In genomic region chr7:151233111-151233701, GRCh38 we compare ENCODE assay signal across 8 cellular contexts. TPM values are rescaled to one million over a fixed set of nuclear protein-coding genes. Genes with fewer than 3 reads are reported as not detected.
DNase-seq lines count a peak whose midpoint lies in the region; ATAC-seq and TF ChIP-seq lines count a peak whose summit lies in the region.

No MANE protein-coding gene starts in this region.

- H3K9me3 ChIP-seq in HAP-1, result no peaks in the 10 kb centered on the region

- H3K4me3 ChIP-seq in HAP-1 (peak overlapping the region; percentile 89), epithelial cell of esophagus (ENCODE audit: low read length) (peak overlapping the region; percentile 94)

- H3K4me1 ChIP-seq in HAP-1, result peaks cover 16% of the 10 kb centered on the region

- DNase-seq in ELR (ENCODE audit: low read depth) (peak; percentile 91), HAP-1 (ENCODE audit: low spot score in 2 of 2) (peak in 1 of 2 experiments; percentile 44), NCI-H460 (ENCODE audit: extremely low read depth, low read depth) (peak; percentile 63), epithelial cell of esophagus (ENCODE audit: low read depth) (peak; percentile 87)
- peak; percentile 40 for DNase-seq in activated CD8-positive, alpha-beta memory T cell treated with anti-CD3 and anti-CD28 coated beads, Interleukin-2, amount 50 U/mL, for 1 hour (ENCODE audit: extremely low read depth)
- DNase-seq in natural killer cell treated with Interleukin-12 subunit alpha and Interleukin-12 subunit beta and Interleukin-15 and Interleukin-18, amount 100 ng/mL, for 72 hours (ENCODE audit: low spot score), result peak; percentile 76
- DNase-seq in stimulated activated naive CD8-positive, alpha-beta T cell treated with anti-CD3 and anti-CD28 coated beads, Interleukin-15, amount 100 ng/mL, for 72 hours, result peak; percentile 65 to 79

- H3K27me3 Mint-ChIP-seq in natural killer cell treated with Interleukin-12 subunit alpha and Interleukin-12 subunit beta and Interleukin-15 and Interleukin-18, amount 100 ng/mL, for 72 hours, result no peaks in the 10 kb centered on the region
- H3K27me3 Mint-ChIP-seq in stimulated activated naive CD8-positive, alpha-beta T cell treated with anti-CD3 and anti-CD28 coated beads, Interleukin-15, amount 100 ng/mL, for 72 hours, result no peaks in the 10 kb centered on the region

- peak overlapping the region; percentile 95 to 99 for H3K27ac Mint-ChIP-seq in natural killer cell treated with Interleukin-12 subunit alpha and Interleukin-12 subunit beta and Interleukin-15 and Interleukin-18, amount 100 ng/mL, for 72 hours
- peak overlapping the region; percentile 99 to 100 for H3K27ac Mint-ChIP-seq in stimulated activated naive CD8-positive, alpha-beta T cell treated with anti-CD3 and anti-CD28 coated beads, Interleukin-15, amount 100 ng/mL, for 72 hours

- peaks cover 32 to 34% of the 10 kb centered on the region in 2 donors for H3K4me1 Mint-ChIP-seq in natural killer cell treated with Interleukin-12 subunit alpha and Interleukin-12 subunit beta and Interleukin-15 and Interleukin-18, amount 100 ng/mL, for 72 hours (ENCODE audit: low read depth in 2 of 2)
- peaks cover 40% of the 10 kb centered on the region for H3K4me1 Mint-ChIP-seq in stimulated activated naive CD8-positive, alpha-beta T cell treated with anti-CD3 and anti-CD28 coated beads, Interleukin-15, amount 100 ng/mL, for 72 hours

- peaks cover 8% of the 10 kb centered on the region for H3K36me3 Mint-ChIP-seq in natural killer cell treated with Interleukin-12 subunit alpha and Interleukin-12 subunit beta and Interleukin-15 and Interleukin-18, amount 100 ng/mL, for 72 hours

- ATAC-seq in natural killer cell treated with Interleukin-12 subunit alpha and Interleukin-12 subunit beta and Interleukin-15 and Interleukin-18, amount 100 ng/mL, for 72 hours, result peak; percentile 79 to 83
- peak; percentile 84 for ATAC-seq in stimulated activated naive CD8-positive, alpha-beta T cell treated with anti-CD3 and anti-CD28 coated beads, Interleukin-15, amount 100 ng/mL, for 72 hours
- ATAC-seq in HG03097 (IDR thresholded peaks at IDR 0.05; ENCODE audit: low FRiP score, unreplicated experiment), result no peak

- H3K4me3 Mint-ChIP-seq in natural killer cell treated with Interleukin-12 subunit alpha and Interleukin-12 subunit beta and Interleukin-15 and Interleukin-18, amount 100 ng/mL, for 72 hours, result peak overlapping the region; percentile 98
- H3K4me3 Mint-ChIP-seq in stimulated activated naive CD8-positive, alpha-beta T cell treated with anti-CD3 and anti-CD28 coated beads, Interleukin-15, amount 100 ng/mL, for 72 hours, result peak overlapping the region; percentile 99 to 100

- in situ Hi-C loops in HAP-1 (cut with MboI; ENCODE audit: low sequenced_read_pairs), result no loop called here

- H3K36me3 ChIP-seq in HAP-1 (replicated peaks), result peaks cover 48% of the 10 kb centered on the region

- H3K27me3 ChIP-seq in HAP-1 (ENCODE audit: low read depth), result no peaks in the 10 kb centered on the region

- no peaks in the 10 kb centered on the region for H3K9me3 Mint-ChIP-seq in natural killer cell treated with Interleukin-12 subunit alpha and Interleukin-12 subunit beta and Interleukin-15 and Interleukin-18, amount 100 ng/mL, for 72 hours
- no peaks in the 10 kb centered on the region for H3K9me3 Mint-ChIP-seq in stimulated activated naive CD8-positive, alpha-beta T cell treated with anti-CD3 and anti-CD28 coated beads, Interleukin-15, amount 100 ng/mL, for 72 hours

- no peak for TF ChIP-seq CTCF in epithelial cell of esophagus (IDR thresholded peaks at IDR 0.05; ENCODE audit: insufficient read depth, low read depth, low read length, missing control alignments)

RNA-seq across cellular contexts. Expression of gene CHPF2, which starts 0.9 kb away (rescaled TPM):
- total RNA-seq in NCI-H460 (2014; rRNA removed; shearing (Covaris generic)), result 33.3 and 33.7 TPM in 2 replicates
- polyA plus RNA-seq in NCI-H460 (2014; cell fraction: nucleus; rRNA removed), result 71.4 and 79.1 TPM in 2 replicates
- total RNA-seq in natural killer cell treated with Interleukin-12 subunit alpha and Interleukin-12 subunit beta and Interleukin-15 and Interleukin-18, amount 100 ng/mL, for 72 hours, result 10 to 100 TPM; 54.6 to 67.6 TPM

RNA-seq across cellular contexts. Expression of gene ABCF2, which starts 6.2 kb away (rescaled TPM):
- 70.0 and 73.6 TPM in 2 replicates for total RNA-seq in NCI-H460 (2014; rRNA removed; shearing (Covaris generic))
- 53.1 and 67.7 TPM in 2 replicates for polyA plus RNA-seq in NCI-H460 (2014; cell fraction: nucleus; rRNA removed)
- 100 to 1,000 TPM in 1 of 2 donors, 10 to 100 TPM in 1; 68.4 to 118 TPM for total RNA-seq in natural killer cell treated with Interleukin-12 subunit alpha and Interleukin-12 subunit beta and Interleukin-15 and Interleukin-18, amount 100 ng/mL, for 72 hours

RNA-seq across cellular contexts. Expression of gene SMARCD3, which starts 15.3 kb away (rescaled TPM):
- 39.0 and 43.5 TPM in 2 replicates for total RNA-seq in NCI-H460 (2014; rRNA removed; shearing (Covaris generic))
- 146 and 166 TPM in 2 replicates for polyA plus RNA-seq in NCI-H460 (2014; cell fraction: nucleus; rRNA removed)
- total RNA-seq in natural killer cell treated with Interleukin-12 subunit alpha and Interleukin-12 subunit beta and Interleukin-15 and Interleukin-18, amount 100 ng/mL, for 72 hours, result 1 to 10 TPM in 1 of 2 donors, under 1 TPM in 1; 0.93 to 1.2 TPM

RNA-seq across cellular contexts. Expression of gene H2BK1, which starts 22.9 kb away (rescaled TPM):
- not detected in 2 replicates for total RNA-seq in NCI-H460 (2014; rRNA removed; shearing (Covaris generic))
- not detected in 2 replicates for polyA plus RNA-seq in NCI-H460 (2014; cell fraction: nucleus; rRNA removed)
- not detected for total RNA-seq in natural killer cell treated with Interleukin-12 subunit alpha and Interleukin-12 subunit beta and Interleukin-15 and Interleukin-18, amount 100 ng/mL, for 72 hours

RNA-seq across cellular contexts. Expression of gene ASB10, which starts 46.2 kb away (rescaled TPM):
- not detected in 2 replicates for total RNA-seq in NCI-H460 (2014; rRNA removed; shearing (Covaris generic))
- not detected in 2 replicates for polyA plus RNA-seq in NCI-H460 (2014; cell fraction: nucleus; rRNA removed)
- not detected for total RNA-seq in natural killer cell treated with Interleukin-12 subunit alpha and Interleukin-12 subunit beta and Interleukin-15 and Interleukin-18, amount 100 ng/mL, for 72 hours

Comparison
In these comparisons a context has a peak if more than half of its experiments do, and no peak if none do; other contexts are left out.
1. RNA of gene SMARCD3, which starts 15.3 kb away (total RNA-seq): 39.0 to 43.5 TPM in NCI-H460; 0.93 to 1.2 TPM in natural killer cell treated with Interleukin-12 subunit alpha and Interleukin-12 subunit beta and Interleukin-15 and Interleukin-18, amount 100 ng/mL, for 72 hours; every median in the first group is over 10 times any median in the second.